ENCODE assay signal across 16 cellular contexts in genomic region chr18:22194151-22194598, GRCh38. TPM values are rescaled to one million over a fixed set of nuclear protein-coding genes. Genes with fewer than 3 reads are reported as not detected.
DNase-seq lines count a peak whose midpoint lies in the region; ATAC-seq and TF ChIP-seq lines count a peak whose summit lies in the region.
"Had no signal": no experiment of that assay in that cellular context is flagged by ENCODE, and none has a peak within 500 bp of the region (broad histone marks: within the 10 kb centered on the region; RNA-seq: fewer than 3 reads in every experiment).

No MANE protein-coding gene starts in this region.

- H3K9me3 ChIP-seq in cardiac muscle cell (ENCODE audit: low read depth) (no peaks in the 10 kb centered on the region), aorta (ENCODE audit: control insufficient read depth, low read length) (no peaks in the 10 kb centered on the region)

- H3K9me3 Mint-ChIP-seq in activated T-helper 17 cell treated with anti-CD3 and anti-CD28 coated beads, Interleukin-2, amount 50 U/mL, for 72 hours, result no peaks in the 10 kb centered on the region
- H3K9me3 Mint-ChIP-seq: activated CD4-positive, alpha-beta T cell treated with anti-CD3 and anti-CD28 coated beads, Interleukin-2, amount 10 ng/mL, durations not matched to agents 7 days and 5 days; dendritic cell treated with granulocyte-macrophage colony-stimulating factor and Interleukin-4, amounts not matched to agents 40 ng/mL and 50 ng/mL, for 4 days; stimulated activated effector memory CD8-positive, alpha-beta T cell treated with anti-CD3 and anti-CD28 coated beads, Interleukin-12 subunit alpha, Interleukin-12 subunit beta, amount 100 ng/mL, for 72 hours had no signal

- WGBS in aorta, 2 donors, result 2 to 7% methylated on average over 7 of the region's 7 CpGs

- H3K36me3 ChIP-seq in cardiac muscle cell, result peaks cover 29% of the 10 kb centered on the region
- no peaks in the 10 kb centered on the region for H3K36me3 ChIP-seq in aorta (ENCODE audit: control insufficient read depth in 1 of 2, insufficient read depth in 2 of 2, low read length in 1 of 2)

- H3K27ac Mint-ChIP-seq in activated T-helper 17 cell treated with anti-CD3 and anti-CD28 coated beads, Interleukin-2, amount 50 U/mL, for 72 hours, result no peak overlapping the region
- H3K27ac Mint-ChIP-seq: activated CD4-positive, alpha-beta T cell treated with anti-CD3 and anti-CD28 coated beads, Interleukin-2, amount 10 ng/mL, durations not matched to agents 7 days and 5 days; dendritic cell treated with granulocyte-macrophage colony-stimulating factor and Interleukin-4, amounts not matched to agents 40 ng/mL and 50 ng/mL, for 4 days; naive thymus-derived CD8-positive, alpha-beta T cell; stimulated activated effector memory CD8-positive, alpha-beta T cell treated with anti-CD3 and anti-CD28 coated beads, Interleukin-12 subunit alpha, Interleukin-12 subunit beta, amount 100 ng/mL, for 72 hours had no signal

- no peak for ATAC-seq in aorta (ENCODE audit: low FRiP score)
- ATAC-seq in GM19463 (IDR thresholded peaks at IDR 0.05; ENCODE audit: unreplicated experiment), result no peak
- no peak for ATAC-seq in GM21367 (IDR thresholded peaks at IDR 0.05; ENCODE audit: unreplicated experiment)
- ATAC-seq in activated T-helper 17 cell treated with anti-CD3 and anti-CD28 coated beads, Interleukin-2, amount 50 U/mL, for 72 hours (replicated peaks), result no peak
- ATAC-seq: naive thymus-derived CD8-positive, alpha-beta T cell; stimulated activated effector memory CD8-positive, alpha-beta T cell treated with anti-CD3 and anti-CD28 coated beads, Interleukin-12 subunit alpha, Interleukin-12 subunit beta, amount 100 ng/mL, for 72 hours had no signal

- H3K36me3 Mint-ChIP-seq in activated T-helper 17 cell treated with anti-CD3 and anti-CD28 coated beads, Interleukin-2, amount 50 U/mL, for 72 hours (ENCODE audit: low read depth), result no peaks in the 10 kb centered on the region
- H3K36me3 Mint-ChIP-seq: naive thymus-derived CD8-positive, alpha-beta T cell; stimulated activated effector memory CD8-positive, alpha-beta T cell treated with anti-CD3 and anti-CD28 coated beads, Interleukin-12 subunit alpha, Interleukin-12 subunit beta, amount 100 ng/mL, for 72 hours had no signal

- TF ChIP-seq CTCF in cardiac muscle cell (IDR thresholded peaks at IDR 0.05; ENCODE audit: low read depth, low read length), result no peak

- peaks cover 72% of the 10 kb centered on the region for H3K4me1 ChIP-seq in cardiac muscle cell (ENCODE audit: low read depth)
- H3K4me1 ChIP-seq in aorta (ENCODE audit: control insufficient read depth in 1 of 2, insufficient read depth in 2 of 2, low read length in 2 of 2), result peaks cover 4 to 11% of the 10 kb centered on the region in 2 donors

- DNase-seq in NCI-H146 (lab: John Stamatoyannopoulos, UW), result peak; percentile 40
- no peak for DNase-seq in NCI-H146 treated with DMSO at 0.1 percent for 48 hours (lab: John Stamatoyannopoulos, UW; ENCODE audit: unreplicated experiment)
- peak; percentile 78 to 92 for DNase-seq in cardiac muscle cell (ENCODE audit: low read depth in 1 of 2, low spot score in 1 of 2)
- peak; percentile 88 for DNase-seq in mucosa of gallbladder (ENCODE audit: low spot score)
- DNase-seq in aorta, result no peak
- DNase-seq: activated CD4-positive, alpha-beta T cell treated with anti-CD3 and anti-CD28 coated beads, Interleukin-2, amount 10 ng/mL, durations not matched to agents 7 days and 5 days; activated naive CD4-positive, alpha-beta T cell; hippocampal formation; naive thymus-derived CD8-positive, alpha-beta T cell; NCI-H526 had no signal

- no peak overlapping the region for H3K4me3 Mint-ChIP-seq in activated T-helper 17 cell treated with anti-CD3 and anti-CD28 coated beads, Interleukin-2, amount 50 U/mL, for 72 hours
- H3K4me3 Mint-ChIP-seq: activated CD4-positive, alpha-beta T cell treated with anti-CD3 and anti-CD28 coated beads, Interleukin-2, amount 10 ng/mL, durations not matched to agents 7 days and 5 days; dendritic cell treated with granulocyte-macrophage colony-stimulating factor and Interleukin-4, amounts not matched to agents 40 ng/mL and 50 ng/mL, for 4 days; naive thymus-derived CD8-positive, alpha-beta T cell; stimulated activated effector memory CD8-positive, alpha-beta T cell treated with anti-CD3 and anti-CD28 coated beads, Interleukin-12 subunit alpha, Interleukin-12 subunit beta, amount 100 ng/mL, for 72 hours had no signal

- intact Hi-C loops in aorta (cut with DNase I), result loop anchor here (5.0 kb wide), 1 partner anchor 153 kb away; no protein-coding TSS in a partner anchor

- no peaks in the 10 kb centered on the region for H3K27me3 ChIP-seq in cardiac muscle cell
- H3K27me3 ChIP-seq in aorta (ENCODE audit: control insufficient read depth in 1 of 2, insufficient read depth in 2 of 2, low read length in 1 of 2), result no peaks in the 10 kb centered on the region

- H3K4me1 Mint-ChIP-seq in activated T-helper 17 cell treated with anti-CD3 and anti-CD28 coated beads, Interleukin-2, amount 50 U/mL, for 72 hours, result no peaks in the 10 kb centered on the region
- H3K4me1 Mint-ChIP-seq: activated CD4-positive, alpha-beta T cell treated with anti-CD3 and anti-CD28 coated beads, Interleukin-2, amount 10 ng/mL, durations not matched to agents 7 days and 5 days had no signal

- H3K4me3 ChIP-seq in cardiac muscle cell, result no peak overlapping the region
- H3K4me3 ChIP-seq in aorta (ENCODE audit: low read length in 2 of 2), result no peak overlapping the region

- H3K27ac ChIP-seq in cardiac muscle cell (peak overlapping the region; percentile 83), aorta (ENCODE audit: low read depth in 1 of 2, low read length in 2 of 2) (peak overlapping the region; percentile 62 to 72)
- H3K27ac ChIP-seq: 22Rv1 had no signal

- H3K27me3 Mint-ChIP-seq in activated T-helper 17 cell treated with anti-CD3 and anti-CD28 coated beads, Interleukin-2, amount 50 U/mL, for 72 hours, result peaks cover 17% of the 10 kb centered on the region

RNA-seq across cellular contexts. Expression of gene GATA6, which starts 24.8 kb away (rescaled TPM):
- total RNA-seq in cardiac muscle cell, result 182 and 187 TPM in 2 replicates
- polyA plus RNA-seq in cardiac muscle cell, result 104 and 126 TPM in 2 replicates
- total RNA-seq in mucosa of gallbladder, result 94.2 TPM
- 10 to 100 TPM; 28.7 to 41.5 TPM for total RNA-seq in aorta
- 10 to 100 TPM; 16.0 to 32.8 TPM for polyA plus RNA-seq in aorta
- not detected for total RNA-seq in activated T-helper 17 cell treated with anti-CD3 and anti-CD28 coated beads, Interleukin-2, amount 50 U/mL, for 72 hours
- total RNA-seq: activated CD4-positive, alpha-beta T cell treated with anti-CD3 and anti-CD28 coated beads, Interleukin-2, amount 10 ng/mL, durations not matched to agents 7 days and 5 days had no signal

Comparison
In these comparisons a context has a peak if more than half of its experiments do, and no peak if none do; other contexts are left out.
1. DNase-seq: peak in NCI-H146 (single experiment), cardiac muscle cell (2 of 2) and mucosa of gallbladder (single experiment); none in NCI-H146 treated with DMSO at 0.1 percent for 48 hours (single experiment) and aorta (0 of 2).
2. RNA of gene GATA6, which starts 24.8 kb away (total RNA-seq): 182 to 187 TPM in cardiac muscle cell, 94.2 TPM in mucosa of gallbladder (single experiment) and 28.7 to 41.5 TPM in aorta; not detected in activated T-helper 17 cell treated with anti-CD3 and anti-CD28 coated beads, Interleukin-2, amount 50 U/mL, for 72 hours; every median in the first group is over 10 times any median in the second.